8 cellular contexts compared by ENCODE assay signal in genomic region chr18:68735498-68736343, GRCh38. TPM values are rescaled to one million over a fixed set of nuclear protein-coding genes. Genes with fewer than 3 reads are reported as not detected.
DNase-seq lines count a peak whose midpoint lies in the region; ATAC-seq and TF ChIP-seq lines count a peak whose summit lies in the region.

No MANE protein-coding gene starts in this region.

- no peak overlapping the region for H2AK5ac ChIP-seq in H9 (ENCODE audit: insufficient read length, low read length)

- no peak overlapping the region for H3K18ac ChIP-seq in H9 (ENCODE audit: insufficient read length, low read depth, low read length)

- no peak overlapping the region for H3K14ac ChIP-seq in H9 (ENCODE audit: insufficient read depth, low read length)

- no peak overlapping the region for H2BK120ac ChIP-seq in H9 (ENCODE audit: low read depth, low read length, poor library complexity, severe bottlenecking)

- H2BK5ac ChIP-seq in H9 (ENCODE audit: insufficient read length, low read length) = no peak overlapping the region

- no peaks in the 10 kb centered on the region for H3K79me2 ChIP-seq in H9 (ENCODE audit: insufficient read depth, low read length)

- no peak overlapping the region for H3K27ac Mint-ChIP-seq in activated naive CD4-positive, alpha-beta T cell treated with anti-CD3 and anti-CD28 coated beads, Interleukin-2, amount 50 U/mL, for 72 hours
- H3K27ac Mint-ChIP-seq in H9 = no peak overlapping the region

- no peak overlapping the region for H2BK15ac ChIP-seq in H9 (ENCODE audit: low read depth, low read length)

- no peak for DNase-seq in activated naive CD4-positive, alpha-beta T cell treated with anti-CD3 and anti-CD28 coated beads, Interleukin-2, amount 50 U/mL, for 72 hours (ENCODE audit: low spot score in 2 of 2)
- no peak for DNase-seq in activated naive CD4-positive, alpha-beta T cell treated with Interleukin-2 at 50 U/mL for 16 hours
- DNase-seq in H9 (no peak), LHCN-M2 (ENCODE audit: low read depth) (peak; percentile 67), SK-N-MC (ENCODE audit: low read depth, low spot score) (peak; percentile 72), fibroblast of mammary gland (ENCODE audit: low read depth) (peak; percentile 76), pons (ENCODE audit: low spot score) (peak; percentile 66), occipital lobe (lab: John Stamatoyannopoulos, UW) (no peak)

- no peaks in the 10 kb centered on the region for H3K27me3 ChIP-seq in H9 (ENCODE audit: insufficient read depth, low read length)

- H3K36me3 Mint-ChIP-seq in activated naive CD4-positive, alpha-beta T cell treated with anti-CD3 and anti-CD28 coated beads, Interleukin-2, amount 50 U/mL, for 72 hours = no peaks in the 10 kb centered on the region
- no peaks in the 10 kb centered on the region for H3K36me3 Mint-ChIP-seq in H9 (ENCODE audit: insufficient read depth in 1 of 3, low read depth in 3 of 3)

- H2BK12ac ChIP-seq in H9 (ENCODE audit: insufficient read length, low read depth, low read length) = no peak overlapping the region

- no peak overlapping the region for H3K23ac ChIP-seq in H9 (ENCODE audit: insufficient read length, low read depth, low read length)

- peak overlapping the region; percentile 27; the same call in 1 of the 2 replicates for H3K4me3 ChIP-seq in SK-N-MC
- no peak overlapping the region for H3K4me3 ChIP-seq in fibroblast of mammary gland (ENCODE audit: control insufficient read depth, low read depth, low read length)

- no peak overlapping the region for H4K91ac ChIP-seq in H9 (ENCODE audit: insufficient read length, low read depth, low read length)

- no peaks in the 10 kb centered on the region for H3K9me3 Mint-ChIP-seq in activated naive CD4-positive, alpha-beta T cell treated with anti-CD3 and anti-CD28 coated beads, Interleukin-2, amount 50 U/mL, for 72 hours
- H3K9me3 Mint-ChIP-seq in H9 = no peaks in the 10 kb centered on the region

- H3K9me3 ChIP-seq in H9 (ENCODE audit: control insufficient read depth, low read depth, low read length) = no peaks in the 10 kb centered on the region
- H3K9me3 ChIP-seq in SK-N-MC (ENCODE audit: low read depth, low read length) = no peaks in the 10 kb centered on the region

- peak; percentile 56 to 77 for ATAC-seq in activated naive CD4-positive, alpha-beta T cell treated with anti-CD3 and anti-CD28 coated beads, Interleukin-2, amount 50 U/mL, for 72 hours

- no peak overlapping the region for H3K4me2 ChIP-seq in H9 (ENCODE audit: insufficient read depth, insufficient read length, low read length)

- peaks cover 3 to 4% of the 10 kb centered on the region in 2 experiments; a peak in 3 of 4 replicates for H3K4me1 Mint-ChIP-seq in H9

- no peak overlapping the region for H3K4ac ChIP-seq in H9 (ENCODE audit: low read depth, low read length)

- no peak overlapping the region for H3K9ac ChIP-seq in H9 (ENCODE audit: extremely low read depth, insufficient read length, low read length)
- H3K9ac ChIP-seq in SK-N-MC (ENCODE audit: insufficient read length) = no peak overlapping the region

- no peak overlapping the region for H3K27ac ChIP-seq in H9 (ENCODE audit: insufficient read length, low read depth, low read length)
- 0 out of 2 replicates have a peak overlapping the region, but pooled peaks have one; percentile 2 for H3K27ac ChIP-seq in SK-N-MC

- WGBS in H9 (ENCODE audit: extremely low coverage, insufficient read length, low lambda C conversion rate) = no CpG with 5 or more reads among the region's 3 CpGs

- H2BK20ac ChIP-seq in H9 (ENCODE audit: low read depth, low read length, poor library complexity, severe bottlenecking) = no peak overlapping the region

- no peaks in the 10 kb centered on the region for H4K20me1 ChIP-seq in H9 (ENCODE audit: control insufficient read depth, insufficient read depth, insufficient read length)

- H3K4me1 ChIP-seq in H9 (ENCODE audit: insufficient read depth, low read length) = no peaks in the 10 kb centered on the region

- TF ChIP-seq CTCF in H9 (conservative IDR thresholded peaks at IDR 0.05) = peak; percentile 83
- TF ChIP-seq CTCF in fibroblast of mammary gland (conservative IDR thresholded peaks at IDR 0.05; ENCODE audit: control insufficient read depth, insufficient read depth, low read depth, low read length) = peak; percentile 92

- H3K79me1 ChIP-seq in H9 (ENCODE audit: insufficient read depth, low read depth, low read length, poor library complexity, severe bottlenecking) = no peaks in the 10 kb centered on the region

- no peak overlapping the region for H4K5ac ChIP-seq in H9 (ENCODE audit: insufficient read length, low read depth, low read length)

- no peak overlapping the region for H3K4me3 Mint-ChIP-seq in H9

- H4K8ac ChIP-seq in H9 (replicated peaks; ENCODE audit: insufficient read length, low read depth, low read length) = no peak overlapping the region

- no peak overlapping the region for H2AFZ ChIP-seq in H9 (ENCODE audit: low read length)

- no peaks in the 10 kb centered on the region for H3K36me3 ChIP-seq in SK-N-MC (ENCODE audit: insufficient read depth, low read length)

- H3T11ph ChIP-seq in H9 (ENCODE audit: low read length) = no peak overlapping the region

- no peaks in the 10 kb centered on the region for H3K27me3 Mint-ChIP-seq in H9 (ENCODE audit: low read depth)

- no peaks in the 10 kb centered on the region for H3K23me2 ChIP-seq in H9 (ENCODE audit: insufficient read length, low read depth, low read length, poor library complexity, severe bottlenecking)

- no peak overlapping the region for H3K56ac ChIP-seq in H9 (ENCODE audit: insufficient read length, low read depth, low read length)

RNA-seq across cellular contexts. Expression of gene TMX3, which starts 20.8 kb away (rescaled TPM):
- total RNA-seq in activated naive CD4-positive, alpha-beta T cell treated with anti-CD3 and anti-CD28 coated beads, Interleukin-2, amount 50 U/mL, for 72 hours = 10 to 100 TPM; 44.0 to 52.7 TPM
- total RNA-seq in H9 (2021) = 38.0 and 39.5 TPM in 2 replicates
- total RNA-seq in LHCN-M2 (2014; rRNA removed) = 81.0 and 85.8 TPM in 2 replicates
- 13.1 TPM for polyA plus RNA-seq in LHCN-M2 (2012)
- total RNA-seq in occipital lobe = 84.7 TPM

Comparison
In these comparisons a context has a peak if more than half of its experiments do, and no peak if none do; other contexts are left out.
1. DNase-seq: peak in LHCN-M2 (single experiment), SK-N-MC (single experiment), fibroblast of mammary gland (single experiment) and pons (single experiment); none in activated naive CD4-positive, alpha-beta T cell treated with anti-CD3 and anti-CD28 coated beads, Interleukin-2, amount 50 U/mL, for 72 hours (0 of 2), activated naive CD4-positive, alpha-beta T cell treated with Interleukin-2 at 50 U/mL for 16 hours (single experiment), H9 (single experiment) and occipital lobe (single experiment).